In the genomic region with DNA sequence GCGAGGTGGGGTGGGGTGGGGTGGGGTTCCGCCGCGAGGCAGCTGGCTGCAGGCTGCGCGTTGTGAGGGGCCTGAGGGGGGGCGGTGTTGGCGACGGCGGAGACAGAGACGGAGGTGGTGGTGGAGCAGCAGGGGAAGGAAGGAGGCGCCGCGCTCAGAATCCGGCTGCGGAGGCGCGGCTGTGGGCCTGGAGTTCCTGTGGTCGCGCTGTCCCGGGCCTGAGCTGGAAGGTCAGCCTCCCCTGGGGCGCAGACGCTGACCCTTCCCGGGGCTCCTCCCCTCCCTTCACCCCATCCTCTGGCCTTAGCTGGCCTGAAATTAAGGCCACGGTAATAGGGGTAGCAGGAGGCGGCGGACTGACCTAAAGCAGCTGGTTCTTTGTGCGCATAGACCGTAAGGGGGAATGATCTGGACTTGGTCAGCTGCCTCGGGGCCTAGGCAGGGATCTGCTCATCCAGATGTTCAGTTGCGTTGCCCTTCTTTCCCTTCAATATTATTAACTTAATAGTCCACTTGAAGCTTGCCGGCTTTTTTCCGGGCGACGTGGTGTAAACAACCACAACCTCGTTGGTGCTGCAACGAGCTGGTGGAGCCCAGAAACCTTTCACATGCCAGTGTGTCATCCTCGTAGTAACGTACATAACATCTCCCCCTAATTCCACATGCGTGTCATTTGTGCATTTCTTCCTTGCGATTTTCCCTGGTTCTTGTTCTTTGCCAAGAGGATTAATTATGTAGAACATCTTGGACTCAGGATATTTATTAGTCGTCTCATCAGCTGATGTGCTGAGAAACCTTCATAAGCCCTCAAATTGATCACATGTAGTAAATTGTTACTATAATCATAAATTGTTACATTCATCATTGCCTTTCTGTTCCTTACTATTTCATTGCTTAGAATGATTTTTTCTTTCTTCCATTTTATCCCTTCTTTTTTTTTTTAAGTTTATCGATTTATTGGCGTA, we compare ENCODE assay signal across 8 cellular contexts. TPM values are rescaled to one million over a fixed set of nuclear protein-coding genes. Genes with fewer than 3 reads are reported as not detected.
DNase-seq lines count a peak whose midpoint lies in the region; ATAC-seq and TF ChIP-seq lines count a peak whose summit lies in the region.

No MANE protein-coding gene starts in this region.

- peaks cover 6% of the 10 kb centered on the region for H3K9me3 Mint-ChIP-seq in activated naive CD8-positive, alpha-beta T cell treated with anti-CD3 and anti-CD28 coated beads for 36 hours
- H3K9me3 Mint-ChIP-seq in glutamatergic neuron (ENCODE audit: unreplicated experiment): peaks cover 8% of the 10 kb centered on the region

- peak overlapping the region; percentile 98 for H3K27ac Mint-ChIP-seq in activated naive CD8-positive, alpha-beta T cell treated with anti-CD3 and anti-CD28 coated beads for 36 hours
- H3K27ac Mint-ChIP-seq in glutamatergic neuron (ENCODE audit: unreplicated experiment): peak overlapping the region; percentile 95

- no peaks in the 10 kb centered on the region for H3K36me3 ChIP-seq in Peyer's patch
- H3K36me3 ChIP-seq in aorta (ENCODE audit: control insufficient read depth in 1 of 2, insufficient read depth in 2 of 2, low read length in 1 of 2): no peaks in the 10 kb centered on the region

- DNase-seq in COLO829 (ENCODE audit: low spot score) (peak; percentile 16), GM20000 (ENCODE audit: low spot score) (peak; percentile 45), HL-60 (ENCODE audit: low read depth in 1 of 2, low spot score in 1 of 2) (peak in 1 of 2 experiments; percentile 48), Peyer's patch (peak in 2 of 3 donors; percentile 42 to 57), glutamatergic neuron (peak; percentile 78), omental fat pad (ENCODE audit: low spot score) (peak; percentile 28), aorta (peak; percentile 71 to 84)
- peak; percentile 22 for DNase-seq in activated naive CD8-positive, alpha-beta T cell treated with anti-CD3 and anti-CD28 coated beads for 36 hours

- no peak for TF ChIP-seq POLR2A in Peyer's patch (IDR thresholded peaks at IDR 0.05)

- no peak for TF ChIP-seq CTCF in GM20000 (IDR thresholded peaks at IDR 0.05; ENCODE audit: extremely low read depth, missing control alignments)
- TF ChIP-seq CTCF in HL-60 (IDR thresholded peaks at IDR 0.05; ENCODE audit: insufficient read depth, low read length): no peak
- no peak for TF ChIP-seq CTCF in Peyer's patch (IDR thresholded peaks at IDR 0.05)
- no peak for TF ChIP-seq CTCF in glutamatergic neuron (IDR thresholded peaks at IDR 0.05; ENCODE audit: partially characterized antibody, unreplicated experiment)
- no peak for TF ChIP-seq CTCF in omental fat pad (IDR thresholded peaks at IDR 0.05)

- ATAC-seq in omental fat pad (ENCODE audit: low FRiP score) (peak; percentile 94), aorta (ENCODE audit: low FRiP score) (peak; percentile 90)

- WGBS in aorta, 2 donors: 3 to 5% methylated on average over 30 to 44 of the region's 44 CpGs

- peaks cover 12% of the 10 kb centered on the region for H3K36me3 Mint-ChIP-seq in activated naive CD8-positive, alpha-beta T cell treated with anti-CD3 and anti-CD28 coated beads for 36 hours
- H3K36me3 Mint-ChIP-seq in glutamatergic neuron (ENCODE audit: unreplicated experiment): no peaks in the 10 kb centered on the region

- H3K27ac ChIP-seq in HL-60 (replicated peaks): peak overlapping the region; percentile 94
- peak overlapping the region; percentile 90 to 97 (median 96) for H3K27ac ChIP-seq in Peyer's patch
- peak overlapping the region in 1 of 2 donors; percentile 49 for H3K27ac ChIP-seq in aorta (ENCODE audit: low read depth in 1 of 2, low read length in 2 of 2)

- H3K27me3 Mint-ChIP-seq in activated naive CD8-positive, alpha-beta T cell treated with anti-CD3 and anti-CD28 coated beads for 36 hours: no peaks in the 10 kb centered on the region
- H3K27me3 Mint-ChIP-seq in glutamatergic neuron (ENCODE audit: unreplicated experiment): peaks cover 5% of the 10 kb centered on the region

- H3K27me3 ChIP-seq in HL-60 (ENCODE audit: insufficient read depth, poor library complexity, severe bottlenecking): no peaks in the 10 kb centered on the region
- no peaks in the 10 kb centered on the region for H3K27me3 ChIP-seq in Peyer's patch
- no peaks in the 10 kb centered on the region for H3K27me3 ChIP-seq in aorta (ENCODE audit: control insufficient read depth in 1 of 2, insufficient read depth in 2 of 2, low read length in 1 of 2)

- peaks cover 57% of the 10 kb centered on the region for H3K4me1 Mint-ChIP-seq in activated naive CD8-positive, alpha-beta T cell treated with anti-CD3 and anti-CD28 coated beads for 36 hours
- H3K4me1 Mint-ChIP-seq in glutamatergic neuron (ENCODE audit: low read depth, unreplicated experiment): peaks cover 12% of the 10 kb centered on the region

- peaks cover 0 to 30% (median 9%) of the 10 kb centered on the region in 4 donors for H3K4me1 ChIP-seq in Peyer's patch
- no peaks in the 10 kb centered on the region for H3K4me1 ChIP-seq in aorta (ENCODE audit: control insufficient read depth in 1 of 2, insufficient read depth in 2 of 2, low read length in 2 of 2)

- H3K4me3 ChIP-seq in HL-60 (replicated peaks; ENCODE audit: insufficient read depth, low read length) (peak overlapping the region; percentile 89), Peyer's patch (peak overlapping the region; percentile 73 to 96 (median 84)), aorta (ENCODE audit: low read length in 2 of 2) (peak overlapping the region; percentile 87 to 90)

- peak overlapping the region; percentile 87 for H3K4me3 Mint-ChIP-seq in activated naive CD8-positive, alpha-beta T cell treated with anti-CD3 and anti-CD28 coated beads for 36 hours
- H3K4me3 Mint-ChIP-seq in glutamatergic neuron (ENCODE audit: unreplicated experiment): peak overlapping the region; percentile 94

- intact Hi-C loops in aorta (cut with DNase I): loop anchor here (5.0 to 10.0 kb wide), 4 partner anchors 102 to 205 kb away; a partner anchor contains a TSS

- H3K9me3 ChIP-seq in Peyer's patch (no peaks in the 10 kb centered on the region), aorta (ENCODE audit: control insufficient read depth, low read length) (no peaks in the 10 kb centered on the region)

RNA-seq across cellular contexts. Expression of a gene that starts 0.6 kb away (rescaled TPM):
- total RNA-seq in Peyer's patch (10 to 100 TPM; 33.2 to 96.6 (median 36.8) TPM), glutamatergic neuron (ENCODE audit: unreplicated experiment) (75.5 TPM), omental fat pad (10 to 100 TPM; 56.0 to 71.5 (median 67.2) TPM), aorta (100 to 1,000 TPM; 116 to 125 TPM)
- 10 to 100 TPM; 63.3 to 64.2 TPM for total RNA-seq in activated naive CD8-positive, alpha-beta T cell treated with anti-CD3 and anti-CD28 coated beads for 36 hours
- polyA plus RNA-seq in aorta: 10 to 100 TPM; 69.3 to 74.1 TPM

RNA-seq across cellular contexts. Expression of a gene that starts 55.9 kb away (rescaled TPM):
- total RNA-seq in Peyer's patch (not detected), glutamatergic neuron (ENCODE audit: unreplicated experiment) (not detected), omental fat pad (not detected), aorta (not detected)
- not detected for total RNA-seq in activated naive CD8-positive, alpha-beta T cell treated with anti-CD3 and anti-CD28 coated beads for 36 hours
- not detected for polyA plus RNA-seq in aorta
